ENCODE assay signal across 25 cellular contexts in genomic region chr17:74339537-74340195, GRCh38. TPM values are rescaled to one million over a fixed set of nuclear protein-coding genes. Genes with fewer than 3 reads are reported as not detected.
A peak's percentile ranks its signal among the peaks of the same experiment; 100 is the strongest.
DNase-seq lines count a peak whose midpoint lies in the region; ATAC-seq and TF ChIP-seq lines count a peak whose summit lies in the region.
"Had no signal": no experiment of that assay in that cellular context is flagged by ENCODE, and none has a peak within 500 bp of the region (broad histone marks: within the 10 kb centered on the region; RNA-seq: fewer than 3 reads in every experiment).

No MANE protein-coding gene starts in this region.

- DNase-seq in NCI-H1417 (lab: John Stamatoyannopoulos, UW) (peak; percentile 53 to 83 (median 68)), NCI-H1417 treated with DMSO at 0.1 percent for 48 hours (lab: John Stamatoyannopoulos, UW) (no peak), NCI-H2107 treated with DMSO at 0.1 percent for 48 hours (lab: John Stamatoyannopoulos, UW; ENCODE audit: unreplicated experiment) (peak; percentile 74), tibial nerve (ENCODE audit: low spot score in 2 of 2) (no peak), NCI-H2227 treated with DMSO at 0.1 percent for 48 hours (lab: John Stamatoyannopoulos, UW) (no peak)
- no peak for DNase-seq in NK-92 treated with Interleukin-12 subunit alpha and Interleukin-12 subunit beta, amount 100 ng/mL, for 24 hours (lab: John Stamatoyannopoulos, UW)
- DNase-seq: activated CD4-positive, alpha-beta memory T cell treated with anti-CD3 and anti-CD28 coated beads, Interleukin-2, amount 10 ng/mL, durations not matched to agents 7 days and 5 days; activated gamma-delta T cell; activated T-cell treated with anti-CD3 and anti-CD28 coated beads for 4 hours; Calu3; cortex of kidney; GDM1; heart right ventricle; left ventricle myocardium superior; psoas muscle; small intestine; stimulated activated CD4-positive, alpha-beta T cell treated with anti-CD3 and anti-CD28 coated beads, Interleukin-2, amount 100 ng/mL, for 48 hours had no signal

- H3K4me1 ChIP-seq in tibial nerve = peaks cover 0 to 6% (median 2%) of the 10 kb centered on the region in 4 donors
- H3K4me1 ChIP-seq: breast epithelium, heart right ventricle, psoas muscle had no signal

- TF ChIP-seq POLR2A in tibial nerve (IDR thresholded peaks at IDR 0.05) = no peak

- TF ChIP-seq CTCF in tibial nerve (IDR thresholded peaks at IDR 0.05) = no peak

- whole genome bisulfite sequencing in tibial nerve, 2 donors = 75 to 81% methylated on average over 15 to 19 of the region's 19 CpGs

- peak overlapping the region; percentile 93 for H3K27ac ChIP-seq in angular gyrus (ENCODE audit: low read depth, low read length)
- H3K27ac ChIP-seq in tibial nerve = peak overlapping the region; percentile 34 to 86 (median 68)
- H3K27ac ChIP-seq: breast epithelium, heart right ventricle, HL-60, psoas muscle, SK-N-MC had no signal

- no peak for ATAC-seq in HG02870 (IDR thresholded peaks at IDR 0.05; ENCODE audit: unreplicated experiment)
- ATAC-seq: heart right ventricle, left ventricle myocardium superior, psoas muscle had no signal

- TF ChIP-seq EP300 in tibial nerve (IDR thresholded peaks at IDR 0.05) = no peak

- H3K4me3 ChIP-seq in tibial nerve = no peak overlapping the region
- H3K4me3 ChIP-seq: breast epithelium, heart right ventricle, psoas muscle, SK-N-MC had no signal

- no peaks in the 10 kb centered on the region for H3K36me3 ChIP-seq in tibial nerve
- H3K36me3 ChIP-seq: breast epithelium, heart right ventricle had no signal

- H3K9me3 ChIP-seq in tibial nerve = peaks cover 0 to 5% (median 0%) of the 10 kb centered on the region in 4 donors
- H3K9me3 ChIP-seq: psoas muscle had no signal

- peaks cover 0 to 9% of the 10 kb centered on the region in 2 donors for H3K27me3 ChIP-seq in tibial nerve

RNA-seq across cellular contexts. Expression of gene KIF19, which starts 13.6 kb away (rescaled TPM):
- total RNA-seq in tibial nerve = 100 to 1,000 TPM in 3 of 4 donors, 10 to 100 TPM in 1; 77.4 to 211 (median 117) TPM
- total RNA-seq: A172, Calu3 had no signal

RNA-seq across cellular contexts. Expression of gene BTBD17, which starts 22.0 kb away (rescaled TPM):
- total RNA-seq in tibial nerve = not detected
- total RNA-seq: A172; breast epithelium; Calu3; heart right ventricle; left ventricle myocardium superior; psoas muscle; T-helper 2 cell treated with Interferon-gamma antibody and Interleukin-4, amounts not matched to agents 100 ng/mL and 5 ng/mL, for 36 hours; ureter had no signal

RNA-seq across cellular contexts. Expression of gene GPR142, which starts 27.6 kb away (rescaled TPM):
- 1 to 10 TPM in 1 of 4 donors, under 1 TPM in 1, not detected in 2; 0.59 to 2.8 TPM for total RNA-seq in tibial nerve
- total RNA-seq: A172; breast epithelium; Calu3; psoas muscle; T-helper 2 cell treated with Interferon-gamma antibody and Interleukin-4, amounts not matched to agents 100 ng/mL and 5 ng/mL, for 36 hours had no signal

Comparison
In these comparisons a context has a peak if more than half of its experiments do, and no peak if none do; other contexts are left out.
1. DNase-seq: peak in NCI-H1417 (3 of 3) and NCI-H2107 treated with DMSO at 0.1 percent for 48 hours (single experiment); none in NCI-H1417 treated with DMSO at 0.1 percent for 48 hours (single experiment), tibial nerve (0 of 2), NK-92 treated with Interleukin-12 subunit alpha and Interleukin-12 subunit beta, amount 100 ng/mL, for 24 hours (single experiment) and NCI-H2227 treated with DMSO at 0.1 percent for 48 hours (single experiment).